ENCODE assay signal across 8 cellular contexts in the genomic region with DNA sequence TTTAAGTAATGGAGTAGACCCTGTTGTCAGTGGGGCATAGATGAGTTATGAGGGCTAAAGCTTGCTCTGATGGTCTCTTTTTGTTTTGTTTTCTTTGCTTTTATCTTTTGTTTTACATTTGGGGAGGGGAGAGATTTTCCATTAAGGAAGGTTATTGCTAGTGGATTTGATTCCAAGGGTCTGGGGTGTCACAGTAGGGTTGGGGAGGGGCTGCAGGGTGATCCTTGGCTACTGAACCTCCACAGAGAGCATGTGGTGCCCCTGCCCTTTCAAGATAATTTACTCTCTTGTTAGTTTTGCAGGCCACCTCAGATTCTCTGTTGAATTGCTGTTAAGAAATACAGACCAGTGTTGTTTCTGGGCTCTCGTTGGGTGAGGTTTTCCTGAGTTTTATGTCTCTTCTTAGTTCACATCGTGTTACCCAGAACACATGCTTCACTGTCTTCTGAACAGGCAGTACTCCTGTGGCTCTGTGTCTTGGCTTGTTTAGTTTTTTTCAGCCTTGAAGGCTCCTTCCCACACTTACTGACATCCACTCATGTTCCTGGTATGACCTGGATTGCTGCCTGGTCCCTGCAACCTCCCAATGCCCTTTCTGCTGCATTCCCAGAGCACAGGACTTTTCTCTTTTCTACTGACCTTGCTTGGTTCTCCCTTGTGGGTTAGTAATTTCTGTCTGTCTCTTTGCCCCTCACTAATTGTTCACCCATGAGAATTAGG. TPM values are rescaled to one million over a fixed set of nuclear protein-coding genes. Genes with fewer than 3 reads are reported as not detected.
DNase-seq lines count a peak whose midpoint lies in the region; ATAC-seq and TF ChIP-seq lines count a peak whose summit lies in the region.
"Had no signal": no experiment of that assay in that cellular context is flagged by ENCODE, and none has a peak within 500 bp of the region (broad histone marks: within the 10 kb centered on the region; RNA-seq: fewer than 3 reads in every experiment).

No MANE protein-coding gene starts in this region.

- H3K9me3 ChIP-seq in IMR-90 (ENCODE audit: control insufficient read depth, insufficient read depth, low read length): no peaks in the 10 kb centered on the region

- dilution Hi-C loops in IMR-90 (cut with HindIII; ENCODE audit: low sequenced_read_pairs, unreplicated experiment): no loop called here

- in situ Hi-C loops in IMR-90 (cut with MboI; ENCODE audit: low sequenced_read_pairs): no loop called here

- no peaks in the 10 kb centered on the region for H3K9me3 Mint-ChIP-seq in MCF 10A (ENCODE audit: unreplicated experiment)
- H3K9me3 Mint-ChIP-seq: naive B cell had no signal

- H2AFZ ChIP-seq in IMR-90 (replicated peaks; ENCODE audit: low read length, poor library complexity): no peak overlapping the region

- H3K4me1 ChIP-seq in IMR-90 (ENCODE audit: control insufficient read depth, insufficient read depth, low read length): peaks cover 13% of the 10 kb centered on the region

- no TSS peak for BruUV-seq in IMR-90 (replicated peaks; lab: Mats Ljungman, UMichigan)
- no TSS peak for BruUV-seq in MCF 10A (replicated peaks; lab: Mats Ljungman, UMichigan)

- POLR2A ChIA-PET in IMR-90 (lab: Charles Lee; ENCODE audit: unreplicated experiment): interaction anchor here (0.5 kb wide), 1 partner anchor 380 kb away, joined by 5 read pairs; no protein-coding TSS in a partner anchor
- POLR2A ChIA-PET in MCF 10A (lab: Yijun Ruan, JAX): interaction anchor here (0.6 to 1.2 kb wide), 4 partner anchors 36 to 444 kb away, joined by 3 to 4 read pairs (median 4); partner anchors contain the start of gene DDX21

- H2BK20ac ChIP-seq in IMR-90 (ENCODE audit: low read depth, low read length): 0 out of 2 replicates have a peak overlapping the region, but pooled peaks have one; percentile 3

- CTCF ChIA-PET in IMR-90 (lab: Yijun Ruan, JAX) (interaction anchor here (0.5 to 0.6 kb wide), 2 partner anchors 178 to 244 kb away, joined by 3 to 6 read pairs; no protein-coding TSS in a partner anchor), MCF 10A (lab: Yijun Ruan, JAX) (interaction anchor here (0.9 kb wide), 1 partner anchor 12 kb away, joined by 3 read pairs; no protein-coding TSS in a partner anchor)

- peak overlapping the region in 1 of 2 experiments; percentile 51; a peak in 2 of 4 replicates for H4K8ac ChIP-seq in IMR-90 (ENCODE audit: low read depth in 2 of 2, low read length in 2 of 2)

- H3K14ac ChIP-seq in IMR-90 (replicated peaks; ENCODE audit: low read depth, low read length): peak overlapping the region; percentile 26; the same call in 1 of the 2 replicates

- peak overlapping the region; percentile 46; the same call in 1 of the 2 replicates for H3K56ac ChIP-seq in IMR-90 (ENCODE audit: extremely low read depth, insufficient read depth, low read length)

- H3K27me3 Mint-ChIP-seq in MCF 10A (ENCODE audit: insufficient read depth, unreplicated experiment): no peaks in the 10 kb centered on the region
- H3K27me3 Mint-ChIP-seq: naive B cell had no signal

- intact Hi-C loops in IMR-90 (cut with micrococcal nuclease) (no loop called here), MCF 10A (cut with micrococcal nuclease) (no loop called here)

- TF ChIP-seq RAD21 in IMR-90 (IDR thresholded peaks at IDR 0.05; ENCODE audit: low read length): no peak

- H2AK5ac ChIP-seq in IMR-90 (ENCODE audit: low read depth, low read length): peak overlapping the region; percentile 32; the same call in 1 of the 2 replicates

- H3K4me1 Mint-ChIP-seq in MCF 10A (ENCODE audit: insufficient read depth, unreplicated experiment): peaks cover 32% of the 10 kb centered on the region

- H3K4me3 ChIP-seq in IMR-90 (ENCODE audit: insufficient read depth, low read depth, low read length): no peak overlapping the region

- 0 out of 3 replicates have a peak overlapping the region, but pooled peaks have one; percentile 5 for H2BK15ac ChIP-seq in IMR-90 (ENCODE audit: low read depth, low read length)

- peak overlapping the region; percentile 77 for H2BK5ac ChIP-seq in IMR-90 (ENCODE audit: low read depth, low read length, poor library complexity, severe bottlenecking)

- H4K5ac ChIP-seq in IMR-90 (ENCODE audit: low read depth, low read length): no peak overlapping the region

- DNase-seq in IMR-90 (peak; percentile 97), MCF 10A (ENCODE audit: unreplicated experiment) (peak; percentile 52), kidney glomerular epithelial cell (lab: John Stamatoyannopoulos, UW) (peak; percentile 49), cerebellar cortex (ENCODE audit: low spot score) (no peak), NCI-H2081 treated with DMSO at 0.1 percent for 48 hours (lab: John Stamatoyannopoulos, UW) (no peak), HUDEP-2 (lab: John Stamatoyannopoulos, UW; ENCODE audit: unreplicated experiment in 76 of 76) (no peak)
- DNase-seq: naive B cell had no signal

- peak overlapping the region; percentile 15; the same call in 1 of the 2 replicates for H3K18ac ChIP-seq in IMR-90 (ENCODE audit: low read depth, low read length)

- H3K27ac ChIP-seq in IMR-90 (ENCODE audit: insufficient read depth, low read length) (peak overlapping the region; percentile 79), temporal lobe (ENCODE audit: low read depth, low read length) (peak overlapping the region; percentile 29)

- H3K79me1 ChIP-seq in IMR-90 (ENCODE audit: low read depth in 1 of 2, low read length in 2 of 2): peaks cover 12 to 47% of the 10 kb centered on the region in 2 experiments

- TF ChIP-seq CTCF in IMR-90 (conservative IDR thresholded peaks at IDR 0.05; ENCODE audit: low read depth, low read length) (no peak), MCF 10A (IDR thresholded peaks at IDR 0.05; ENCODE audit: unreplicated experiment) (no peak)

- H3K27ac Mint-ChIP-seq in MCF 10A (ENCODE audit: low read depth, unreplicated experiment): peak overlapping the region; percentile 83

- H4K20me1 ChIP-seq in IMR-90 (ENCODE audit: insufficient read depth, low read length): peaks cover 25% of the 10 kb centered on the region; the same call in 1 of the 2 replicates

- TF ChIP-seq POLR2A in IMR-90 (IDR thresholded peaks at IDR 0.05; ENCODE audit: low read depth, low read length): no peak

- H3K23ac ChIP-seq in IMR-90 (ENCODE audit: low read depth, low read length): peak overlapping the region; percentile 10

- H3K36me3 Mint-ChIP-seq in MCF 10A (ENCODE audit: insufficient read depth, unreplicated experiment): peaks cover 16% of the 10 kb centered on the region
- H3K36me3 Mint-ChIP-seq: naive B cell had no signal

- peak overlapping the region; percentile 29; the same call in 1 of the 2 replicates for H2BK120ac ChIP-seq in IMR-90 (ENCODE audit: low read depth, low read length)

- H2AK9ac ChIP-seq in IMR-90 (replicated peaks; ENCODE audit: low read depth, low read length, poor library complexity): peak overlapping the region; percentile 28

- peaks cover 15% of the 10 kb centered on the region for H3K9me1 ChIP-seq in IMR-90 (ENCODE audit: insufficient read depth, low read length)

- ATAC-seq in IMR-90 (ENCODE audit: low read depth): peak; percentile 65

- peak overlapping the region; percentile 73 for H3K4me2 ChIP-seq in IMR-90 (ENCODE audit: low read depth, low read length)

- peak overlapping the region; percentile 78 for H3K4ac ChIP-seq in IMR-90 (ENCODE audit: low read depth, low read length)

- H3K9ac ChIP-seq in IMR-90 (ENCODE audit: low read depth, low read length): peak overlapping the region; percentile 41

- no peaks in the 10 kb centered on the region for H3K27me3 ChIP-seq in IMR-90 (ENCODE audit: control insufficient read depth, insufficient read depth, low read length)

- peaks cover 2% of the 10 kb centered on the region; the same call in 1 of the 2 replicates for H3K36me3 ChIP-seq in IMR-90 (ENCODE audit: control insufficient read depth, insufficient read depth, low read length)

- WGBS in IMR-90 (ENCODE audit: extremely low coverage in 2 of 2, insufficient read length in 1 of 2), 2 experiments: 0% methylated on average over 1 of the region's 2 CpGs; no CpG with 5 or more reads in 1 of the 2 experiments

- peak overlapping the region; percentile 72; the same call in 1 of the 2 replicates for H4K91ac ChIP-seq in IMR-90 (ENCODE audit: insufficient read depth, low read depth, low read length)

- peak overlapping the region; percentile 10 for H3K4me3 Mint-ChIP-seq in MCF 10A (ENCODE audit: unreplicated experiment)

TF ChIP-seq in IMR-90, 13 proteins besides CTCF, POLR2A, EP300 and RAD21:
- TF ChIP-seq MXI1 (IDR thresholded peaks at IDR 0.05; ENCODE audit: borderline replicate concordance, low read depth, low read length) (peak; percentile 93), CEBPB (IDR thresholded peaks at IDR 0.05; ENCODE audit: low read depth, low read length) (peak; percentile 57), USF2 (IDR thresholded peaks at IDR 0.05; ENCODE audit: low read depth, low read length) (no peak), FOS (IDR thresholded peaks at IDR 0.05; ENCODE audit: low read depth, low read length) (peak; percentile 63; the same call in 1 of the 2 replicates)

RNA-seq across cellular contexts. Expression of gene KIFBP, which starts 4.3 kb away (rescaled TPM):
- total RNA-seq in IMR-90 (2012; rRNA removed) (51.3 and 67.2 TPM in 2 replicates), MCF 10A (2022) (20.9 and 23.2 TPM in 2 replicates), temporal lobe (34.7 TPM)
- 29.6 and 30.6 TPM in 2 replicates for polyA plus RNA-seq in IMR-90 (2012; rRNA removed)
- 13.5 and 22.6 TPM in 2 replicates for polyA plus RNA-seq in IMR-90 (2012; cell fraction: cytosol; rRNA removed)
- 10.2 and 28.6 TPM in 2 replicates for polyA plus RNA-seq in IMR-90 (2012; cell fraction: nucleus; rRNA removed; ENCODE audit: low replicate concordance)

RNA-seq across cellular contexts. Expression of gene DDX21, which starts 36.9 kb away (rescaled TPM):
- total RNA-seq in IMR-90 (2012; rRNA removed) (73.7 and 109 TPM in 2 replicates), MCF 10A (2022) (144 and 216 TPM in 2 replicates), temporal lobe (32.2 TPM)
- polyA plus RNA-seq in IMR-90 (2012; rRNA removed): 33.9 and 43.2 TPM in 2 replicates
- polyA plus RNA-seq in IMR-90 (2012; cell fraction: cytosol; rRNA removed): 4.3 and 8.3 TPM in 2 replicates
- polyA plus RNA-seq in IMR-90 (2012; cell fraction: nucleus; rRNA removed; ENCODE audit: low replicate concordance): 2.5 and 21.2 TPM in 2 replicates

Comparison
In these comparisons a context has a peak if more than half of its experiments do, and no peak if none do; other contexts are left out.
1. DNase-seq: peak in IMR-90 (single experiment), MCF 10A (single experiment) and kidney glomerular epithelial cell (single experiment); none in cerebellar cortex (single experiment), NCI-H2081 treated with DMSO at 0.1 percent for 48 hours (single experiment) and HUDEP-2 (0 of 76).